Comparison of ENCODE assay signal across 14 cellular contexts in the genomic region with DNA sequence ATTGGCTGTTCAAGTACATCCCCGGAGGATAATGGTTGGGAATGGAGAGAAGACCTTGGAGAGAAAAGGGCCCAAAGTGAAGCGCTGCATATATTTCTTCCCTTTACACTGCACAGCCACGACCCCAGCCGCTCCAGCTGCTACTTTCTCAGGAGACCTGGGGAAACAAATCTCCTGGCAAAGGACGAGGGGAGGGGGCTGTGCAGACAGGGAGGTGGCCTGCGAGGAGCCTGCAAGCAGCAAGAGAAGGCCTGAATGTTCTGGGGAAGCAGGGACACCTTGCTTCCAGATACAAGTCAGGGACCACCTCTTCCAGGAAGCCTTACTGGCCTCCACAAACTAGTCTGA. TPM values are rescaled to one million over a fixed set of nuclear protein-coding genes. Genes with fewer than 3 reads are reported as not detected.
DNase-seq lines count a peak whose midpoint lies in the region; ATAC-seq and TF ChIP-seq lines count a peak whose summit lies in the region.
"Had no signal": no experiment of that assay in that cellular context is flagged by ENCODE, and none has a peak within 500 bp of the region (broad histone marks: within the 10 kb centered on the region; RNA-seq: fewer than 3 reads in every experiment).

No MANE protein-coding gene starts in this region.

- H4K20me1 ChIP-seq in hepatocyte (ENCODE audit: insufficient read depth, poor library complexity, severe bottlenecking): no peaks in the 10 kb centered on the region

- no peak overlapping the region for H3K27ac ChIP-seq in CD8-positive, alpha-beta memory T cell (ENCODE audit: low read depth, low read length)
- no peak overlapping the region for H3K27ac ChIP-seq in SJSA1
- H3K27ac ChIP-seq in hepatocyte: peak overlapping the region; percentile 51
- H3K27ac ChIP-seq in prostate gland: peak overlapping the region; percentile 88 to 91

- H3K27me3 Mint-ChIP-seq in CD8-positive, alpha-beta memory T cell: peaks cover 19 to 20% of the 10 kb centered on the region in 2 donors

- intact Hi-C loops in prostate gland (cut with DNase I): loop anchor here (5.0 to 10.0 kb wide), 2 partner anchors 39 to 238 kb away; a partner anchor contains a TSS

- H3K4me1 Mint-ChIP-seq in CD8-positive, alpha-beta memory T cell: peaks cover 0 to 11% (median 7%) of the 10 kb centered on the region in 3 donors
- H3K4me1 Mint-ChIP-seq: activated B cell treated with CpG ODN at 0.5 μM for 24 hours, IgD-negative memory B cell had no signal

- no peaks in the 10 kb centered on the region for H3K9me3 ChIP-seq in CD8-positive, alpha-beta memory T cell (ENCODE audit: low read length)
- H3K9me3 ChIP-seq in SJSA1 (replicated peaks) (no peaks in the 10 kb centered on the region), hepatocyte (ENCODE audit: low read depth) (no peaks in the 10 kb centered on the region), prostate gland (no peaks in the 10 kb centered on the region)

- H2AFZ ChIP-seq in hepatocyte: peak overlapping the region; percentile 84

- H3K4me2 ChIP-seq in hepatocyte: peak overlapping the region; percentile 98

- no peaks in the 10 kb centered on the region for H3K36me3 ChIP-seq in CD8-positive, alpha-beta memory T cell (ENCODE audit: insufficient read depth, low read length)
- H3K36me3 ChIP-seq in SJSA1 (peaks cover 23% of the 10 kb centered on the region), hepatocyte (replicated peaks; ENCODE audit: insufficient read depth, low read depth) (no peaks in the 10 kb centered on the region), prostate gland (no peaks in the 10 kb centered on the region)

- ATAC-seq in GM19397 (IDR thresholded peaks at IDR 0.05; ENCODE audit: unreplicated experiment): no peak
- ATAC-seq: activated naive CD4-positive, alpha-beta T cell treated with anti-CD3 and anti-CD28 coated beads, Interleukin-2, amount 50 U/mL, for 72 hours; CD8-positive, alpha-beta T cell had no signal

- TF ChIP-seq CTCF in hepatocyte (IDR thresholded peaks at IDR 0.05; ENCODE audit: poor library complexity): no peak
- TF ChIP-seq CTCF in prostate gland (IDR thresholded peaks at IDR 0.05): no peak

- H3K27me3 ChIP-seq in CD8-positive, alpha-beta memory T cell (ENCODE audit: insufficient read depth, low read length, poor library complexity, severe bottlenecking): no peaks in the 10 kb centered on the region
- H3K27me3 ChIP-seq in SJSA1 (replicated peaks) (no peaks in the 10 kb centered on the region), hepatocyte (no peaks in the 10 kb centered on the region), prostate gland (replicated peaks; ENCODE audit: insufficient read depth) (no peaks in the 10 kb centered on the region)

- H3K36me3 Mint-ChIP-seq in CD8-positive, alpha-beta memory T cell: peaks cover 0 to 3% (median 0%) of the 10 kb centered on the region in 3 donors
- H3K36me3 Mint-ChIP-seq: activated naive CD4-positive, alpha-beta T cell treated with anti-CD3 and anti-CD28 coated beads, Interleukin-2, amount 50 U/mL, for 72 hours; CD8-positive, alpha-beta T cell had no signal

- H3K9me3 Mint-ChIP-seq in CD8-positive, alpha-beta memory T cell: no peaks in the 10 kb centered on the region
- H3K9me3 Mint-ChIP-seq: activated B cell treated with CpG ODN at 0.5 μM for 24 hours; activated naive CD4-positive, alpha-beta T cell treated with anti-CD3 and anti-CD28 coated beads, Interleukin-2, amount 50 U/mL, for 72 hours; CD8-positive, alpha-beta T cell; IgD-negative memory B cell; stimulated activated naive CD8-positive, alpha-beta T cell treated with anti-CD3 and anti-CD28 coated beads, Interleukin-15, Interleukin-2, amounts not matched to agents 100 ng/mL and 50 ng/mL, for 24 hours had no signal

- H3K4me1 ChIP-seq in CD8-positive, alpha-beta memory T cell (ENCODE audit: insufficient read depth, low read length): no peaks in the 10 kb centered on the region
- H3K4me1 ChIP-seq in SJSA1 (replicated peaks): peaks cover 47% of the 10 kb centered on the region
- peaks cover 41% of the 10 kb centered on the region for H3K4me1 ChIP-seq in hepatocyte (ENCODE audit: insufficient read depth)
- H3K4me1 ChIP-seq in prostate gland (replicated peaks): peaks cover 10% of the 10 kb centered on the region

- peak overlapping the region in 4 of 7 donors; percentile 2 to 81 (median 54) for H3K4me3 Mint-ChIP-seq in CD8-positive, alpha-beta memory T cell
- H3K4me3 Mint-ChIP-seq: CD8-positive, alpha-beta T cell; stimulated activated naive CD8-positive, alpha-beta T cell treated with anti-CD3 and anti-CD28 coated beads, Interleukin-15, Interleukin-2, amounts not matched to agents 100 ng/mL and 50 ng/mL, for 24 hours had no signal

- CTCF ChIA-PET in CD8-positive, alpha-beta memory T cell (lab: Charles Lee): no interaction called here

- H3K79me2 ChIP-seq in hepatocyte: peaks cover 8% of the 10 kb centered on the region

- POLR2A ChIA-PET in CD8-positive, alpha-beta memory T cell (lab: Charles Lee): no interaction called here

- H3K4me3 ChIP-seq in CD8-positive, alpha-beta memory T cell (ENCODE audit: low read length): no peak overlapping the region
- H3K4me3 ChIP-seq in SJSA1 (peak overlapping the region; percentile 80), hepatocyte (peak overlapping the region; percentile 61), prostate gland (no peak overlapping the region)

- no peak overlapping the region for H3K27ac Mint-ChIP-seq in CD8-positive, alpha-beta memory T cell
- H3K27ac Mint-ChIP-seq: activated B cell treated with CpG ODN at 0.5 μM for 24 hours; activated naive CD4-positive, alpha-beta T cell treated with anti-CD3 and anti-CD28 coated beads, Interleukin-2, amount 50 U/mL, for 72 hours; CD8-positive, alpha-beta T cell; IgD-negative memory B cell; stimulated activated naive CD8-positive, alpha-beta T cell treated with anti-CD3 and anti-CD28 coated beads, Interleukin-15, Interleukin-2, amounts not matched to agents 100 ng/mL and 50 ng/mL, for 24 hours had no signal

- TF ChIP-seq POLR2A in prostate gland (IDR thresholded peaks at IDR 0.05): no peak

- no peaks in the 10 kb centered on the region for H3K9me2 ChIP-seq in hepatocyte (replicated peaks; ENCODE audit: insufficient read depth)

- no peak for DNase-seq in CD8-positive, alpha-beta memory T cell
- DNase-seq in SJSA1 (ENCODE audit: low read depth in 1 of 2, low spot score in 2 of 2) (peak in 1 of 2 experiments; percentile 41), hepatocyte (ENCODE audit: low spot score) (no peak), prostate gland (ENCODE audit: low spot score) (no peak), NCI-H2196 treated with DMSO at 0.1 percent for 48 hours (lab: John Stamatoyannopoulos, UW; ENCODE audit: unreplicated experiment) (no peak), NCI-H187 (lab: John Stamatoyannopoulos, UW) (no peak), DMS153 treated with DMSO at 0.1 percent for 48 hours (lab: John Stamatoyannopoulos, UW; ENCODE audit: unreplicated experiment) (no peak)
- DNase-seq: activated B cell treated with CpG ODN at 0.5 μM for 24 hours; CD8-positive, alpha-beta T cell; RPMI8226 had no signal

- WGBS in hepatocyte (ENCODE audit: low lambda C conversion rate, missing lambda C conversion rate): 85% methylated on average over 6 of the region's 6 CpGs
- 84% methylated on average over 6 of the region's 6 CpGs for WGBS in prostate gland

RNA-seq across cellular contexts. Expression of a gene that starts 0.7 kb away (rescaled TPM):
- 1 to 10 TPM in 1 of 2 experiments, under 1 TPM in 1; 0.39 to 1.4 TPM for total RNA-seq in CD8-positive, alpha-beta memory T cell
- polyA plus RNA-seq in CD8-positive, alpha-beta memory T cell: not detected
- 52.2 and 94.1 TPM in 2 replicates for total RNA-seq in SJSA1 (2014; rRNA removed; shearing (Covaris generic))
- total RNA-seq in hepatocyte (7.3 and 16.4 TPM in 2 replicates), prostate gland (10 to 100 TPM; 35.9 to 50.2 TPM)
- 102 and 125 TPM in 2 replicates for polyA plus RNA-seq in hepatocyte
- total RNA-seq: activated B cell treated with CpG ODN at 0.5 μM for 24 hours; activated naive CD4-positive, alpha-beta T cell treated with anti-CD3 and anti-CD28 coated beads, Interleukin-2, amount 50 U/mL, for 72 hours; CD8-positive, alpha-beta T cell had no signal
- polyA plus RNA-seq: IgD-negative memory B cell had no signal

RNA-seq across cellular contexts. Expression of a gene that starts 29.1 kb away (rescaled TPM):
- 1 to 10 TPM; 7.2 to 7.9 TPM for total RNA-seq in CD8-positive, alpha-beta memory T cell
- not detected for polyA plus RNA-seq in CD8-positive, alpha-beta memory T cell
- 222 and 261 TPM in 2 replicates for total RNA-seq in SJSA1 (2014; rRNA removed; shearing (Covaris generic))
- total RNA-seq in hepatocyte (139 and 140 TPM in 2 replicates), prostate gland (10 to 100 TPM; 16.8 to 18.0 TPM)
- polyA plus RNA-seq in hepatocyte: 217 and 246 TPM in 2 replicates
- total RNA-seq: CD8-positive, alpha-beta T cell had no signal

RNA-seq across cellular contexts. Expression of a gene that starts 37.4 kb away (rescaled TPM):
- total RNA-seq in CD8-positive, alpha-beta memory T cell: 1 to 10 TPM; 2.6 to 2.9 TPM
- 0.15 TPM for polyA plus RNA-seq in CD8-positive, alpha-beta memory T cell
- 3.8 and 4.4 TPM in 2 replicates for total RNA-seq in SJSA1 (2014; rRNA removed; shearing (Covaris generic))
- total RNA-seq in hepatocyte (1.4 and 2.5 TPM in 2 replicates), prostate gland (1 to 10 TPM; 5.5 to 8.2 TPM)
- polyA plus RNA-seq in hepatocyte: 3.3 and 4.9 TPM in 2 replicates
- total RNA-seq: activated B cell treated with CpG ODN at 0.5 μM for 24 hours had no signal
- polyA plus RNA-seq: IgD-negative memory B cell had no signal

Comparison
In these comparisons a context has a peak if more than half of its experiments do, and no peak if none do; other contexts are left out.
1. H3K27ac ChIP-seq: peak in hepatocyte (single experiment) and prostate gland (2 of 2); none in CD8-positive, alpha-beta memory T cell (single experiment) and SJSA1 (single experiment).
2. H3K4me3 ChIP-seq: peak in SJSA1 (single experiment) and hepatocyte (single experiment); none in CD8-positive, alpha-beta memory T cell (single experiment) and prostate gland (0 of 2).